19 cellular contexts compared by ENCODE assay signal in genomic region chr1:93716163-93716562, GRCh38. TPM values are rescaled to one million over a fixed set of nuclear protein-coding genes. Genes with fewer than 3 reads are reported as not detected.
DNase-seq lines count a peak whose midpoint lies in the region; ATAC-seq and TF ChIP-seq lines count a peak whose summit lies in the region.
"Had no signal": no experiment of that assay in that cellular context is flagged by ENCODE, and none has a peak within 500 bp of the region (broad histone marks: within the 10 kb centered on the region; RNA-seq: fewer than 3 reads in every experiment).

No MANE protein-coding gene starts in this region.

- intact Hi-C loops in OCI-LY7 (cut with micrococcal nuclease; ENCODE audit: unreplicated experiment) = loop anchor here (5.0 kb wide), 1 partner anchor 34 kb away; the partner anchor contains the start of gene BCAR3

- peaks cover 57% of the 10 kb centered on the region for H3K4me1 ChIP-seq in OCI-LY7 (ENCODE audit: insufficient read depth, low read length, poor library complexity, severe bottlenecking)

- peaks cover 11% of the 10 kb centered on the region for H3K27me3 Mint-ChIP-seq in activated T-cell treated with anti-CD3 and anti-CD28 coated beads, Interleukin-2, amount 50 U/mL, for 24 hours
- H3K27me3 Mint-ChIP-seq in activated T-cell treated with anti-CD3 and anti-CD28 coated beads, Interleukin-2, amount 50 U/mL, for 4 hours (ENCODE audit: low read depth) = peaks cover 3% of the 10 kb centered on the region
- no peaks in the 10 kb centered on the region for H3K27me3 Mint-ChIP-seq in stimulated activated memory B cell treated with anti-CD40 and anti-IgM and Interleukin-4, amounts not matched to agents 10 μg/mL and 1 μg/mL and 100 μg/mL, for 72 hours
- H3K27me3 Mint-ChIP-seq: activated CD4-positive, alpha-beta T cell treated with anti-CD3 and anti-CD28 coated beads, Interleukin-2, amount 10 ng/mL, durations not matched to agents 7 days and 5 days; memory B cell; naive B cell had no signal

- TF ChIP-seq CTCF in OCI-LY7 (conservative IDR thresholded peaks at IDR 0.05; ENCODE audit: low read length) = no peak

- no peak for DNase-seq in activated T-cell treated with anti-CD3 and anti-CD28 coated beads, Interleukin-2, amount 50 U/mL, for 24 hours
- DNase-seq in activated T-cell treated with anti-CD3 and anti-CD28 coated beads, Interleukin-2, amount 50 U/mL, for 4 hours = no peak
- no peak for DNase-seq in OCI-LY7 (ENCODE audit: low spot score)
- DNase-seq: activated CD8-positive, alpha-beta memory T cell treated with anti-CD3 and anti-CD28 coated beads, Interleukin-2, amount 50 U/mL, for 4 hours; activated naive CD4-positive, alpha-beta T cell; BE2C; naive B cell; occipital lobe; spleen; stimulated activated naive CD8-positive, alpha-beta T cell treated with anti-CD3 and anti-CD28 coated beads, Interleukin-15, Interleukin-2, amounts not matched to agents 100 U/mL and 50 U/mL, for 24 hours had no signal

- no peak overlapping the region for H3K4me3 Mint-ChIP-seq in activated T-cell treated with anti-CD3 and anti-CD28 coated beads, Interleukin-2, amount 50 U/mL, for 24 hours
- no peak overlapping the region for H3K4me3 Mint-ChIP-seq in activated T-cell treated with anti-CD3 and anti-CD28 coated beads, Interleukin-2, amount 50 U/mL, for 4 hours
- no peak overlapping the region for H3K4me3 Mint-ChIP-seq in stimulated activated memory B cell treated with anti-CD40 and anti-IgM and Interleukin-4, amounts not matched to agents 10 μg/mL and 1 μg/mL and 100 μg/mL, for 72 hours
- H3K4me3 Mint-ChIP-seq: activated CD4-positive, alpha-beta T cell treated with anti-CD3 and anti-CD28 coated beads, Interleukin-2, amount 10 ng/mL, durations not matched to agents 7 days and 5 days; memory B cell; naive B cell had no signal

- H3K27ac Mint-ChIP-seq in activated T-cell treated with anti-CD3 and anti-CD28 coated beads, Interleukin-2, amount 50 U/mL, for 24 hours = peak overlapping the region; percentile 55
- peak overlapping the region; percentile 81 for H3K27ac Mint-ChIP-seq in stimulated activated memory B cell treated with anti-CD40 and anti-IgM and Interleukin-4, amounts not matched to agents 10 μg/mL and 1 μg/mL and 100 μg/mL, for 72 hours

- peaks cover 43% of the 10 kb centered on the region for H3K4me1 Mint-ChIP-seq in activated T-cell treated with anti-CD3 and anti-CD28 coated beads, Interleukin-2, amount 50 U/mL, for 24 hours (ENCODE audit: low read depth)
- peaks cover 21% of the 10 kb centered on the region for H3K4me1 Mint-ChIP-seq in activated T-cell treated with anti-CD3 and anti-CD28 coated beads, Interleukin-2, amount 50 U/mL, for 4 hours (ENCODE audit: low read depth)
- peaks cover 44% of the 10 kb centered on the region for H3K4me1 Mint-ChIP-seq in stimulated activated memory B cell treated with anti-CD40 and anti-IgM and Interleukin-4, amounts not matched to agents 10 μg/mL and 1 μg/mL and 100 μg/mL, for 72 hours

- peak overlapping the region; percentile 77 for H3K27ac ChIP-seq in OCI-LY7 (ENCODE audit: low read depth, low read length, poor library complexity, severe bottlenecking)
- H3K27ac ChIP-seq: SK-N-MC, tibial nerve had no signal

- peak overlapping the region; percentile 37 for H3K4me3 ChIP-seq in OCI-LY7 (ENCODE audit: low read depth, low read length, poor library complexity, severe bottlenecking)
- H3K4me3 ChIP-seq: SK-N-MC, spleen, tibial nerve had no signal

- peaks cover 11% of the 10 kb centered on the region for H3K9me3 Mint-ChIP-seq in activated T-cell treated with anti-CD3 and anti-CD28 coated beads, Interleukin-2, amount 50 U/mL, for 24 hours
- H3K9me3 Mint-ChIP-seq in activated T-cell treated with anti-CD3 and anti-CD28 coated beads, Interleukin-2, amount 50 U/mL, for 4 hours = peaks cover 8% of the 10 kb centered on the region
- peaks cover 2% of the 10 kb centered on the region for H3K9me3 Mint-ChIP-seq in stimulated activated memory B cell treated with anti-CD40 and anti-IgM and Interleukin-4, amounts not matched to agents 10 μg/mL and 1 μg/mL and 100 μg/mL, for 72 hours

- CTCF ChIA-PET in OCI-LY7 (lab: Charles Lee; ENCODE audit: unreplicated experiment) = interaction anchor here (1.3 to 2.5 kb wide), 4 partner anchors 10 to 34 kb away, joined by 4 to 14 read pairs (median 6); no protein-coding TSS in a partner anchor

- ATAC-seq in activated T-cell treated with anti-CD3 and anti-CD28 coated beads, Interleukin-2, amount 50 U/mL, for 4 hours = no peak
- ATAC-seq in GM21528 (IDR thresholded peaks at IDR 0.05; ENCODE audit: low FRiP score, unreplicated experiment) (peak; percentile 17), GM18909 (IDR thresholded peaks at IDR 0.05; ENCODE audit: poor library complexity, unreplicated experiment) (no peak), HG02885 (IDR thresholded peaks at IDR 0.05; ENCODE audit: poor library complexity, unreplicated experiment) (no peak), HG03521 (IDR thresholded peaks at IDR 0.05; ENCODE audit: unreplicated experiment) (no peak)
- peak; percentile 17 for ATAC-seq in stimulated activated memory B cell treated with anti-CD40 and anti-IgM and Interleukin-4, amounts not matched to agents 10 μg/mL and 1 μg/mL and 100 μg/mL, for 72 hours

- peak overlapping the region; percentile 73 for H3K4me2 ChIP-seq in OCI-LY7 (ENCODE audit: low read length)

- POLR2A ChIA-PET in OCI-LY7 (lab: Charles Lee) = interaction anchor here (0.6 to 25.4 kb wide), 10 partner anchors 10 to 44 kb away, joined by 3 to 497 read pairs (median 7); partner anchors contain the start of gene BCAR3

- no peaks in the 10 kb centered on the region for H3K79me2 ChIP-seq in OCI-LY7 (ENCODE audit: insufficient read depth, low read depth, low read length)

- no peaks in the 10 kb centered on the region for H3K9me3 ChIP-seq in OCI-LY7 (ENCODE audit: low read length)
- H3K9me3 ChIP-seq: BE2C had no signal

- H3K9me2 ChIP-seq in OCI-LY7 (ENCODE audit: insufficient read depth, low read length) = no peaks in the 10 kb centered on the region

- BruUV-seq in OCI-LY7 (replicated peaks; lab: Mats Ljungman, UMichigan) = no TSS peak

- H2AFZ ChIP-seq in OCI-LY7 (ENCODE audit: low read length) = peak overlapping the region; percentile 87

- H4K20me1 ChIP-seq in OCI-LY7 (ENCODE audit: insufficient read depth, low read length) = no peaks in the 10 kb centered on the region

- H3K36me3 Mint-ChIP-seq in activated T-cell treated with anti-CD3 and anti-CD28 coated beads, Interleukin-2, amount 50 U/mL, for 24 hours (ENCODE audit: low read depth) = peaks cover 3% of the 10 kb centered on the region
- H3K36me3 Mint-ChIP-seq in activated T-cell treated with anti-CD3 and anti-CD28 coated beads, Interleukin-2, amount 50 U/mL, for 4 hours (ENCODE audit: insufficient read depth) = no peaks in the 10 kb centered on the region
- H3K36me3 Mint-ChIP-seq in stimulated activated memory B cell treated with anti-CD40 and anti-IgM and Interleukin-4, amounts not matched to agents 10 μg/mL and 1 μg/mL and 100 μg/mL, for 72 hours = peaks cover 5% of the 10 kb centered on the region
- H3K36me3 Mint-ChIP-seq: memory B cell, naive B cell had no signal

- no peaks in the 10 kb centered on the region for H3K36me3 ChIP-seq in OCI-LY7 (ENCODE audit: insufficient read depth, low read length)
- H3K36me3 ChIP-seq: BE2C, spleen, tibial nerve had no signal

RNA-seq across cellular contexts. Expression of gene BCAR3, which starts 34.5 kb away (rescaled TPM):
- total RNA-seq in activated T-cell treated with anti-CD3 and anti-CD28 coated beads, Interleukin-2, amount 50 U/mL, for 4 hours = 1 to 10 TPM in 2 of 3 donors, under 1 TPM in 1; 0.53 to 1.7 (median 1.2) TPM
- 12.0 and 16.3 TPM in 2 replicates for total RNA-seq in OCI-LY7 (2014; rRNA removed; shearing (Covaris generic))
- 18.8 and 24.2 TPM in 2 replicates for total RNA-seq in OCI-LY7 (2022)

Comparison
In these comparisons a context has a peak if more than half of its experiments do, and no peak if none do; other contexts are left out.
1. ATAC-seq: peak in GM21528 (single experiment) and stimulated activated memory B cell treated with anti-CD40 and anti-IgM and Interleukin-4, amounts not matched to agents 10 μg/mL and 1 μg/mL and 100 μg/mL, for 72 hours (single experiment); none in activated T-cell treated with anti-CD3 and anti-CD28 coated beads, Interleukin-2, amount 50 U/mL, for 4 hours (0 of 2), GM18909 (single experiment), HG02885 (single experiment) and HG03521 (single experiment).
2. RNA of gene BCAR3, which starts 34.5 kb away (total RNA-seq): 12.0 to 24.2 TPM in OCI-LY7; 0.53 to 1.7 TPM in activated T-cell treated with anti-CD3 and anti-CD28 coated beads, Interleukin-2, amount 50 U/mL, for 4 hours; every median in the first group is over 4 times any median in the second.